8 cellular contexts compared by ENCODE assay signal in genomic region chr15:47184405-47185221, GRCh38.
DNase-seq lines count a peak whose midpoint lies in the region; ATAC-seq and TF ChIP-seq lines count a peak whose summit lies in the region.

No MANE protein-coding gene starts in this region.

- TF ChIP-seq RAD21 in SK-N-SH (IDR thresholded peaks at IDR 0.05; ENCODE audit: low read length): no peak

- peak in 3 of 4 donors; percentile 33 to 63 (median 50) for ATAC-seq in heart left ventricle
- ATAC-seq in GM21528 (IDR thresholded peaks at IDR 0.05; ENCODE audit: low FRiP score, unreplicated experiment): no peak

- no peak for TF ChIP-seq EP300 in SK-N-SH (IDR thresholded peaks at IDR 0.05; ENCODE audit: borderline replicate concordance in 1 of 2, low read depth in 1 of 2, low read length in 1 of 2)

- no peaks in the 10 kb centered on the region for H3K79me2 ChIP-seq in SK-N-SH (ENCODE audit: insufficient read depth)

- H3K4me1 Mint-ChIP-seq in activated naive CD4-positive, alpha-beta T cell treated with anti-CD3 and anti-CD28 coated beads, Interleukin-2, amount 10 ng/mL, durations not matched to agents 7 days and 5 days: peaks cover 7% of the 10 kb centered on the region

- H3K9ac ChIP-seq in SK-N-SH: no peak overlapping the region

- H3K4me3 ChIP-seq in SK-N-SH (ENCODE audit: low read depth in 2 of 2, low read length in 1 of 2): peak overlapping the region; percentile 52 to 58
- peak overlapping the region; percentile 30 to 64 (median 52) for H3K4me3 ChIP-seq in heart left ventricle

- peak overlapping the region; percentile 34 for H3K4me3 Mint-ChIP-seq in activated naive CD4-positive, alpha-beta T cell treated with anti-CD3 and anti-CD28 coated beads, Interleukin-2, amount 10 ng/mL, durations not matched to agents 7 days and 5 days

- H3K27ac ChIP-seq in SK-N-SH (ENCODE audit: low read depth in 2 of 2, low read length in 1 of 2): peak overlapping the region in 1 of 2 experiments; percentile 47; a peak in 1 of 4 replicates
- H3K27ac ChIP-seq in heart left ventricle: no peak overlapping the region

- POLR2A ChIA-PET in SK-N-SH (lab: Yijun Ruan, JAX): no interaction called here

- peak overlapping the region; percentile 35 for H3K27ac Mint-ChIP-seq in activated naive CD4-positive, alpha-beta T cell treated with anti-CD3 and anti-CD28 coated beads, Interleukin-2, amount 10 ng/mL, durations not matched to agents 7 days and 5 days

- intact Hi-C loops in heart left ventricle (cut with DNase I): loop anchor here in 1 of 10 donors (10.0 kb wide), 1 partner anchor 400 kb away; no protein-coding TSS in a partner anchor
- intact Hi-C loops in posterior vena cava (cut with DNase I): no loop called here

- no peaks in the 10 kb centered on the region for H4K20me1 ChIP-seq in SK-N-SH (ENCODE audit: insufficient read depth)

- H3K9me3 ChIP-seq in SK-N-SH (no peaks in the 10 kb centered on the region), heart left ventricle (no peaks in the 10 kb centered on the region)

- no peak for DNase-seq in activated naive CD4-positive, alpha-beta T cell treated with anti-CD3 and anti-CD28 coated beads, Interleukin-2, amount 10 ng/mL, durations not matched to agents 7 days and 5 days
- DNase-seq in activated naive CD4-positive, alpha-beta T cell treated with Interleukin-2 at 50 U/mL for 16 hours: no peak
- DNase-seq in SK-N-SH: peak; percentile 79
- peak in 4 of 5 donors; percentile 18 to 58 (median 24) for DNase-seq in heart left ventricle
- DNase-seq in posterior vena cava (ENCODE audit: low spot score): peak; percentile 72
- no peak for DNase-seq in cerebellar nuclear complex (lab: John Stamatoyannopoulos, UW)
- no peak for DNase-seq in activated effector memory CD4-positive, alpha-beta T cell treated with anti-CD3 and anti-CD28 coated beads, Interleukin-2, amount 50 U/mL, for 16 hours

- peaks cover 13% of the 10 kb centered on the region for H3K27me3 ChIP-seq in SK-N-SH (ENCODE audit: insufficient read depth)
- H3K27me3 ChIP-seq in heart left ventricle: peaks cover 0 to 66% (median 22%) of the 10 kb centered on the region in 9 donors

- H3F3A ChIP-seq in SK-N-SH (replicated peaks; ENCODE audit: insufficient read depth): no peaks in the 10 kb centered on the region

- H3K4me1 ChIP-seq in SK-N-SH (ENCODE audit: control insufficient read depth in 1 of 2, insufficient read depth in 2 of 2, low read depth in 1 of 2, low read length in 1 of 2) (peaks cover 0 to 4% of the 10 kb centered on the region in 2 experiments; a peak in 1 of 4 replicates), heart left ventricle (peaks cover 0 to 19% (median 13%) of the 10 kb centered on the region in 12 donors)

- no peaks in the 10 kb centered on the region for H3K9me2 ChIP-seq in SK-N-SH

- H3K9me3 Mint-ChIP-seq in activated naive CD4-positive, alpha-beta T cell treated with anti-CD3 and anti-CD28 coated beads, Interleukin-2, amount 10 ng/mL, durations not matched to agents 7 days and 5 days: no peaks in the 10 kb centered on the region

- H3K4me2 ChIP-seq in SK-N-SH: peak overlapping the region; percentile 81

- TF ChIP-seq POLR2A in heart left ventricle (IDR thresholded peaks at IDR 0.05): no peak

- no peak overlapping the region for H2AFZ ChIP-seq in SK-N-SH (ENCODE audit: low read depth)

- WGBS in SK-N-SH (ENCODE audit: low lambda C conversion rate): 5% methylated on average over 28 of the region's 72 CpGs
- WGBS in heart left ventricle, 4 donors: 0 to 1% (median 0%) methylated on average over 53 to 72 of the region's 72 CpGs

- peaks cover 35% of the 10 kb centered on the region for H3K27me3 Mint-ChIP-seq in activated naive CD4-positive, alpha-beta T cell treated with anti-CD3 and anti-CD28 coated beads, Interleukin-2, amount 10 ng/mL, durations not matched to agents 7 days and 5 days

- no peaks in the 10 kb centered on the region for H3K36me3 Mint-ChIP-seq in activated naive CD4-positive, alpha-beta T cell treated with anti-CD3 and anti-CD28 coated beads, Interleukin-2, amount 10 ng/mL, durations not matched to agents 7 days and 5 days

- TF ChIP-seq CTCF in SK-N-SH (IDR thresholded peaks at IDR 0.05) (no peak), heart left ventricle (IDR thresholded peaks at IDR 0.05) (no peak)

- H3K36me3 ChIP-seq in SK-N-SH (replicated peaks in 1 of 2; ENCODE audit: control insufficient read depth in 1 of 2, insufficient read depth in 2 of 2, low read length in 1 of 2): no peaks in the 10 kb centered on the region
- H3K36me3 ChIP-seq in heart left ventricle: no peaks in the 10 kb centered on the region

- CTCF ChIA-PET in activated naive CD4-positive, alpha-beta T cell treated with anti-CD3 and anti-CD28 coated beads, Interleukin-2, amount 10 ng/mL, durations not matched to agents 7 days and 5 days (lab: Charles Lee): interaction anchor here (1.0 kb wide), 1 partner anchor 9 kb away, joined by 3 read pairs; no protein-coding TSS in a partner anchor
- CTCF ChIA-PET in SK-N-SH (lab: Yijun Ruan, JAX): interaction anchor here (1.2 to 2.4 kb wide), 5 partner anchors 11 to 1101 kb away, joined by 3 to 14 read pairs (median 5); no protein-coding TSS in a partner anchor

TF ChIP-seq in SK-N-SH, 30 proteins besides CTCF, POLR2A, EP300 and RAD21:
- TF ChIP-seq, protein P1, sequence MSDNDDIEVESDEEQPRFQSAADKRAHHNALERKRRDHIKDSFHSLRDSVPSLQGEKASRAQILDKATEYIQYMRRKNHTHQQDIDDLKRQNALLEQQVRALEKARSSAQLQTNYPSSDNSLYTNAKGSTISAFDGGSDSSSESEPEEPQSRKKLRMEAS (IDR thresholded peaks at IDR 0.05; ENCODE audit: low read depth): no peak
- 0 out of 2 replicates have a peak, but pooled peaks have one; percentile 26 for TF ChIP-seq GATA2 (CRISPR knock-in tag; IDR thresholded peaks at IDR 0.05)
- TF ChIP-seq POLR2AphosphoS5 (IDR thresholded peaks at IDR 0.05; ENCODE audit: low read depth, low read length): no peak
- TF ChIP-seq NFIC (IDR thresholded peaks at IDR 0.05; ENCODE audit: borderline replicate concordance): no peak

Comparison
In these comparisons a context has a peak if more than half of its experiments do, and no peak if none do; other contexts are left out.
1. DNase-seq: peak in SK-N-SH (single experiment), heart left ventricle (4 of 5) and posterior vena cava (single experiment); none in activated naive CD4-positive, alpha-beta T cell treated with anti-CD3 and anti-CD28 coated beads, Interleukin-2, amount 10 ng/mL, durations not matched to agents 7 days and 5 days (single experiment), activated naive CD4-positive, alpha-beta T cell treated with Interleukin-2 at 50 U/mL for 16 hours (single experiment), cerebellar nuclear complex (0 of 2) and activated effector memory CD4-positive, alpha-beta T cell treated with anti-CD3 and anti-CD28 coated beads, Interleukin-2, amount 50 U/mL, for 16 hours (single experiment).